Comparison of ENCODE assay signal across 20 cellular contexts in the genomic region with DNA sequence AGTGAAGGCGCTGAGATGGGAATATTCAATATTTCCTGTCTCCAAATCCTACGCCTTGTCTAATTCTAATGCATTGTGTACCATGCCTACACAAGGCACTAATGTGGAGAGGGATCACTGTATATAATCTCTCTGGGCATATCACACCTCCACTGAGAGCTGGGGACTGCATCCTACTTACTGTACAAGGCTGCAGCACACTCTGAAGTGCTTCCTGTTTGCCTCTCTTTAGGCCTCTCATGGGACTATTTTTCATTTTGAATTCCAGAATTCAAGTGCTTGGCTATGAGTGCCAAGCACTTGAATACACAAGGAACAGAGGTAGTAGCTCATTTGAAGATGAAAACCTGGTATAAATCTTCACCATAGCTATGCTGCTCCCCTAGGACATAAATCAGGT.
"Had no signal": no experiment of that assay in that cellular context is flagged by ENCODE, and none has a peak within 500 bp of the region (broad histone marks: within the 10 kb centered on the region; RNA-seq: fewer than 3 reads in every experiment).

No MANE protein-coding gene starts in this region.

- ATAC-seq: left colon; mucosa of descending colon; naive thymus-derived CD8-positive, alpha-beta T cell; sciatic nerve; stimulated activated memory B cell treated with anti-CD40 and anti-IgM and Interleukin-4, amounts not matched to agents 10 μg/mL and 1 μg/mL and 100 μg/mL, for 72 hours had no signal

- H3K4me3 Mint-ChIP-seq: endodermal cell; naive thymus-derived CD8-positive, alpha-beta T cell; neural crest cell; stimulated activated memory B cell treated with anti-CD40 and anti-IgM and Interleukin-4, amounts not matched to agents 10 μg/mL and 1 μg/mL and 100 μg/mL, for 72 hours; stimulated activated naive CD8-positive, alpha-beta T cell treated with anti-CD3 and anti-CD28 coated beads, Interleukin-15, Interleukin-2, amounts not matched to agents 100 ng/mL and 50 ng/mL, for 24 hours had no signal

- H3K4me1 Mint-ChIP-seq: naive thymus-derived CD8-positive, alpha-beta T cell; neural crest cell; stimulated activated memory B cell treated with anti-CD40 and anti-IgM and Interleukin-4, amounts not matched to agents 10 μg/mL and 1 μg/mL and 100 μg/mL, for 72 hours had no signal

- H3K27ac Mint-ChIP-seq: endodermal cell; naive thymus-derived CD8-positive, alpha-beta T cell; stimulated activated memory B cell treated with anti-CD40 and anti-IgM and Interleukin-4, amounts not matched to agents 10 μg/mL and 1 μg/mL and 100 μg/mL, for 72 hours; stimulated activated naive CD8-positive, alpha-beta T cell treated with anti-CD3 and anti-CD28 coated beads, Interleukin-15, Interleukin-2, amounts not matched to agents 100 ng/mL and 50 ng/mL, for 24 hours had no signal

- H3K36me3 Mint-ChIP-seq: stimulated activated memory B cell treated with anti-CD40 and anti-IgM and Interleukin-4, amounts not matched to agents 10 μg/mL and 1 μg/mL and 100 μg/mL, for 72 hours had no signal

- H3K9me3 Mint-ChIP-seq: endodermal cell had no signal

- H3K27me3 Mint-ChIP-seq: stimulated activated memory B cell treated with anti-CD40 and anti-IgM and Interleukin-4, amounts not matched to agents 10 μg/mL and 1 μg/mL and 100 μg/mL, for 72 hours; stimulated activated naive CD8-positive, alpha-beta T cell treated with anti-CD3 and anti-CD28 coated beads, Interleukin-15, Interleukin-2, amounts not matched to agents 100 ng/mL and 50 ng/mL, for 24 hours had no signal

- DNase-seq: effector CD4-positive, alpha-beta T cell; endodermal cell; erythroblast; foreskin melanocyte; head of caudate nucleus; left colon; mammary epithelial cell; mucosa of descending colon; naive thymus-derived CD8-positive, alpha-beta T cell; posterior cingulate gyrus; spleen; stimulated activated CD4-positive, alpha-beta T cell treated with anti-CD3 and anti-CD28 coated beads, Interleukin-15, amount 100 ng/mL, for 24 hours; stimulated activated CD4-positive, alpha-beta T cell treated with anti-CD3 and anti-CD28 coated beads, Interleukin-1b, Interleukin-23, amount 100 ng/mL, for 48 hours; stimulated activated CD4-positive, alpha-beta T cell treated with anti-CD3 and anti-CD28 coated beads, Interleukin-4, amount 100 ng/mL, for 24 hours; testis; transverse colon had no signal
